8 cellular contexts compared by ENCODE assay signal in genomic region chr2:205683179-205683978, GRCh38. TPM values are rescaled to one million over a fixed set of nuclear protein-coding genes. Genes with fewer than 3 reads are reported as not detected.
A peak's percentile ranks its signal among the peaks of the same experiment; 100 is the strongest.
DNase-seq lines count a peak whose midpoint lies in the region; ATAC-seq and TF ChIP-seq lines count a peak whose summit lies in the region.

No MANE protein-coding gene starts in this region.

- ATAC-seq in mucosa of descending colon (no peak), GM21529 (IDR thresholded peaks at IDR 0.05; ENCODE audit: unreplicated experiment) (no peak)

- H3K9me3 ChIP-seq in HUES48 (ENCODE audit: control insufficient read depth, insufficient read depth, low read length) = no peaks in the 10 kb centered on the region
- H3K9me3 ChIP-seq in mucosa of descending colon = no peaks in the 10 kb centered on the region

- peaks cover 59% of the 10 kb centered on the region for H3K4me1 ChIP-seq in HUES48 (ENCODE audit: control insufficient read depth, insufficient read depth, low read length)
- H3K4me1 ChIP-seq in mucosa of descending colon (ENCODE audit: low read depth) = peaks cover 10% of the 10 kb centered on the region

- no peak for TF ChIP-seq CTCF in mucosa of descending colon (IDR thresholded peaks at IDR 0.05)

- H3K27me3 ChIP-seq in HUES48 (ENCODE audit: control insufficient read depth, insufficient read depth, low read length) = peaks cover 71% of the 10 kb centered on the region

- H3K27ac ChIP-seq in HUES48 (ENCODE audit: low read depth, low read length) = no peak overlapping the region
- peak overlapping the region; percentile 19 for H3K27ac ChIP-seq in caudate nucleus (ENCODE audit: low read depth, low read length)

- H3K9ac ChIP-seq in HUES48 (ENCODE audit: low read depth, low read length) = peak overlapping the region; percentile 41; the same call in 1 of the 2 replicates

- H3K36me3 ChIP-seq in HUES48 (ENCODE audit: control insufficient read depth, insufficient read depth, low read length) (no peaks in the 10 kb centered on the region), mucosa of descending colon (ENCODE audit: low read depth) (no peaks in the 10 kb centered on the region)

- H3K4me3 ChIP-seq in HUES48 (ENCODE audit: low read depth, low read length) = peak overlapping the region; percentile 70
- peak overlapping the region; percentile 7 for H3K4me3 ChIP-seq in mucosa of descending colon

- intact Hi-C loops in mucosa of descending colon (cut with DNase I, micrococcal nuclease) = no loop called here

- DNase-seq in AG08395 (ENCODE audit: low spot score) (peak; percentile 48), caudate nucleus (lab: John Stamatoyannopoulos, UW) (no peak), mucosa of descending colon (no peak), LoVo (ENCODE audit: low spot score) (no peak), NCI-H2029 (lab: John Stamatoyannopoulos, UW) (no peak)
- DNase-seq in stimulated activated CD4-positive, alpha-beta T cell treated with anti-CD3 and anti-CD28 coated beads, Interleukin-4, amount 100 ng/mL, for 1 hour = no peak

RNA-seq across cellular contexts. Expression of gene NRP2, which starts 1.1 kb away (rescaled TPM):
- 100 to 1,000 TPM in 1 of 3 donors, 10 to 100 TPM in 2; 12.3 to 300 (median 19.2) TPM for total RNA-seq in mucosa of descending colon
